ENCODE assay signal across 20 cellular contexts in the genomic region with DNA sequence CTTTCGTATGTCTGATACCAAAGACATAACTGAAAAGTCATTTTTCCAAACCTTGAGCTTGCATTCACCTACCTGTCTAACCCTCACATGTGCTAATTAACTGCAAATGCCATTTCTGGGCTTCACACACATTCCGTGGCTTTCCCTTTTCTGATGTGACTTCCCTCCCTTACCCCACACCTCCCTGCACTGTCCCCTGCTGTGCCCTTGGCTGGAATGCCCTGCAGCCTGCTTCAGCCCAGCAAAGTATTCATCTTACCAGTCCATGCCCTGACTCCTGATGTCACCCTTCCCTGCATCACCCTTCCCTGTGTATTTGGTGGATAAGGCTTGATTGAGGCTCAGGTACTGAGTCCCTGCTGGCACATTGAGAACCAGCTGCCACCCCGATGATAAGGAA.
"Had no signal": no experiment of that assay in that cellular context is flagged by ENCODE, and none has a peak within 500 bp of the region (broad histone marks: within the 10 kb centered on the region; RNA-seq: fewer than 3 reads in every experiment).

No MANE protein-coding gene starts in this region.

- H3K27ac ChIP-seq: adrenal gland, breast epithelium, coronary artery, esophagus squamous epithelium, heart left ventricle, lower lobe of right lung, sigmoid colon, transverse colon had no signal

- ATAC-seq: activated CD8-positive, alpha-beta T cell treated with anti-CD3 and anti-CD28 coated beads, Interleukin-2, amount 10 ng/mL, durations not matched to agents 7 days and 5 days; heart left ventricle; left lobe of liver; lower lobe of right lung; stimulated activated memory B cell treated with anti-CD40 and anti-IgM and Interleukin-4, amounts not matched to agents 10 μg/mL and 1 μg/mL and 100 μg/mL, for 72 hours had no signal

- DNase-seq: activated CD4-positive, alpha-beta T cell treated with anti-CD3 and anti-CD28 coated beads, Interleukin-2, amount 10 ng/mL, durations not matched to agents 7 days and 5 days; activated CD4-positive, CD25-positive, alpha-beta regulatory T cell treated with anti-CD3 and anti-CD28 coated beads, Interleukin-2, amount 50 U/mL, for 72 hours; activated CD8-positive, alpha-beta T cell treated with anti-CD3 and anti-CD28 coated beads, Interleukin-2, amount 10 ng/mL, durations not matched to agents 7 days and 5 days; activated gamma-delta T cell treated with Interleukin-2 at 50 U/mL for 16 hours; adrenal gland; esophagus squamous epithelium; heart left ventricle; kidney; lower lobe of right lung; naive B cell; sigmoid colon; stimulated activated CD4-positive, alpha-beta T cell treated with anti-CD3 and anti-CD28 coated beads, Interleukin-15, amount 100 ng/mL, for 24 hours; transverse colon had no signal

- H3K4me2 ChIP-seq: smooth muscle cell had no signal

- H3K36me3 ChIP-seq: breast epithelium had no signal

- H3K4me3 ChIP-seq: adrenal gland, breast epithelium, coronary artery, esophagus squamous epithelium, heart left ventricle, lower lobe of right lung, sigmoid colon, smooth muscle cell, transverse colon had no signal

- H3K4me1 ChIP-seq: adrenal gland, breast epithelium, lower lobe of right lung, sigmoid colon, transverse colon had no signal

- FAIRE-seq: astrocyte, kidney, urothelium cell line had no signal

- H3K9me3 ChIP-seq: adrenal gland, breast epithelium, esophagus squamous epithelium, heart left ventricle, lower lobe of right lung, sigmoid colon, transverse colon had no signal

- H3K27me3 ChIP-seq: adrenal gland, breast epithelium, heart left ventricle, transverse colon had no signal
